11 cellular contexts compared by ENCODE assay signal in genomic region chr1:146007785-146008133, GRCh38. TPM values are rescaled to one million over a fixed set of nuclear protein-coding genes. Genes with fewer than 3 reads are reported as not detected.
A peak's percentile ranks its signal among the peaks of the same experiment; 100 is the strongest.
DNase-seq lines count a peak whose midpoint lies in the region; ATAC-seq and TF ChIP-seq lines count a peak whose summit lies in the region.
"Had no signal": no experiment of that assay in that cellular context is flagged by ENCODE, and none has a peak within 500 bp of the region (broad histone marks: within the 10 kb centered on the region; RNA-seq: fewer than 3 reads in every experiment).

No MANE protein-coding gene starts in this region.

- WGBS in esophagus muscularis mucosa: 86% methylated on average over 8 of the region's 8 CpGs
- WGBS in transverse colon (ENCODE audit: low coverage in 1 of 2), 2 donors: 85 to 89% methylated on average over 8 of the region's 8 CpGs

- H3K27me3 ChIP-seq in esophagus muscularis mucosa (no peaks in the 10 kb centered on the region), transverse colon (no peaks in the 10 kb centered on the region)

- intact Hi-C loops in esophagus muscularis mucosa (cut with DNase I) (no loop called here), transverse colon (cut with DNase I; ENCODE audit: low total_unique reads) (no loop called here)

- H3K27ac Mint-ChIP-seq in activated naive CD8-positive, alpha-beta T cell: peak overlapping the region; percentile 50
- H3K27ac Mint-ChIP-seq in activated naive CD8-positive, alpha-beta T cell treated with anti-CD3 and anti-CD28 coated beads, Interleukin-2, amount 50 U/mL, for 24 hours: no peak overlapping the region
- H3K27ac Mint-ChIP-seq in naive thymus-derived CD8-positive, alpha-beta T cell: peak overlapping the region in 7 of 10 donors; percentile 40 to 96 (median 84)

- no peaks in the 10 kb centered on the region for H3K27me3 Mint-ChIP-seq in activated naive CD8-positive, alpha-beta T cell
- H3K27me3 Mint-ChIP-seq in activated naive CD8-positive, alpha-beta T cell treated with anti-CD3 and anti-CD28 coated beads, Interleukin-2, amount 50 U/mL, for 24 hours: no peaks in the 10 kb centered on the region
- H3K27me3 Mint-ChIP-seq in naive thymus-derived CD8-positive, alpha-beta T cell: no peaks in the 10 kb centered on the region
- H3K27me3 Mint-ChIP-seq: stimulated activated naive B cell treated with anti-CD40 and anti-IgM and Interleukin-4, amounts not matched to agents 10 μg/mL and 1 μg/mL and 100 μg/mL, for 72 hours had no signal

- peak overlapping the region; percentile 79 to 85 (median 83) for H3K27ac ChIP-seq in esophagus muscularis mucosa (replicated peaks in 1 of 4)
- H3K27ac ChIP-seq in transverse colon: peak overlapping the region; percentile 68 to 88 (median 76)

- TF ChIP-seq POLR2A in esophagus muscularis mucosa (IDR thresholded peaks at IDR 0.05; ENCODE audit: low read depth) (no peak), transverse colon (IDR thresholded peaks at IDR 0.05) (no peak)

- H3K4me1 ChIP-seq in esophagus muscularis mucosa (peaks cover 42 to 64% (median 49%) of the 10 kb centered on the region in 4 donors), transverse colon (peaks cover 8 to 43% (median 21%) of the 10 kb centered on the region in 4 donors)

- H3K36me3 Mint-ChIP-seq in activated naive CD8-positive, alpha-beta T cell: no peaks in the 10 kb centered on the region
- no peaks in the 10 kb centered on the region for H3K36me3 Mint-ChIP-seq in activated naive CD8-positive, alpha-beta T cell treated with anti-CD3 and anti-CD28 coated beads, Interleukin-2, amount 50 U/mL, for 24 hours (ENCODE audit: low read depth)
- H3K36me3 Mint-ChIP-seq in naive thymus-derived CD8-positive, alpha-beta T cell: no peaks in the 10 kb centered on the region
- H3K36me3 Mint-ChIP-seq: stimulated activated naive B cell treated with anti-CD40 and anti-IgM and Interleukin-4, amounts not matched to agents 10 μg/mL and 1 μg/mL and 100 μg/mL, for 72 hours had no signal

- no peak for DNase-seq in activated naive CD8-positive, alpha-beta T cell treated with anti-CD3 and anti-CD28 coated beads, Interleukin-2, amount 50 U/mL, for 24 hours
- DNase-seq in esophagus muscularis mucosa (ENCODE audit: extremely low spot score) (no peak), transverse colon (no peak), NCI-H69 (lab: John Stamatoyannopoulos, UW) (no peak), dedifferentiated amniotic fluid mesenchymal stem cell (ENCODE audit: extremely low spot score) (no peak)
- DNase-seq in naive thymus-derived CD8-positive, alpha-beta T cell: no peak

- H3K9me3 Mint-ChIP-seq in activated naive CD8-positive, alpha-beta T cell (ENCODE audit: low read depth): no peaks in the 10 kb centered on the region
- H3K9me3 Mint-ChIP-seq in activated naive CD8-positive, alpha-beta T cell treated with anti-CD3 and anti-CD28 coated beads, Interleukin-2, amount 50 U/mL, for 24 hours: no peaks in the 10 kb centered on the region
- H3K9me3 Mint-ChIP-seq in naive thymus-derived CD8-positive, alpha-beta T cell: no peaks in the 10 kb centered on the region
- H3K9me3 Mint-ChIP-seq: stimulated activated naive B cell treated with anti-CD40 and anti-IgM and Interleukin-4, amounts not matched to agents 10 μg/mL and 1 μg/mL and 100 μg/mL, for 72 hours had no signal

- H3K9me3 ChIP-seq in esophagus muscularis mucosa (no peaks in the 10 kb centered on the region), transverse colon (no peaks in the 10 kb centered on the region)
- H3K9me3 ChIP-seq: A549 had no signal

- H3K36me3 ChIP-seq in esophagus muscularis mucosa (no peaks in the 10 kb centered on the region), transverse colon (no peaks in the 10 kb centered on the region)

- no peak for TF ChIP-seq EP300 in esophagus muscularis mucosa (IDR thresholded peaks at IDR 0.05)
- no peak for TF ChIP-seq EP300 in transverse colon (IDR thresholded peaks at IDR 0.05; ENCODE audit: low read depth)

- TF ChIP-seq CTCF in esophagus muscularis mucosa (IDR thresholded peaks at IDR 0.05) (no peak), transverse colon (IDR thresholded peaks at IDR 0.05) (no peak)

- POLR2A ChIA-PET in naive thymus-derived CD8-positive, alpha-beta T cell (lab: Charles Lee): interaction anchor here (0.8 to 26.6 kb wide), 5 partner anchors 21 to 162 kb away, joined by 3 to 1573 read pairs (median 13); partner anchors contain the start of genes ANKRD34A, NUDT17, POLR3GL and RBM8A

- in situ Hi-C loops in transverse colon (cut with MboI; ENCODE audit: low pct_ligation_motif_present in 1 of 4, low pct_unique_long_range_greater_than_20kb in 1 of 4, low sequenced_read_pairs in 3 of 4): loop anchor here in 1 of 4 donors (25.0 kb wide), 1 partner anchor 120 kb away; the partner anchor contains the start of gene ANKRD35

- H3K4me3 ChIP-seq in esophagus muscularis mucosa (peak overlapping the region in 2 of 4 donors; percentile 31 to 49), transverse colon (no peak overlapping the region)
- H3K4me3 ChIP-seq: A549 had no signal

- peaks cover 43% of the 10 kb centered on the region for H3K4me1 Mint-ChIP-seq in activated naive CD8-positive, alpha-beta T cell (ENCODE audit: low read depth)
- peaks cover 43% of the 10 kb centered on the region for H3K4me1 Mint-ChIP-seq in activated naive CD8-positive, alpha-beta T cell treated with anti-CD3 and anti-CD28 coated beads, Interleukin-2, amount 50 U/mL, for 24 hours
- peaks cover 20 to 51% (median 48%) of the 10 kb centered on the region in 4 donors for H3K4me1 Mint-ChIP-seq in naive thymus-derived CD8-positive, alpha-beta T cell

- H3K4me3 Mint-ChIP-seq in activated naive CD8-positive, alpha-beta T cell: no peak overlapping the region
- no peak overlapping the region for H3K4me3 Mint-ChIP-seq in activated naive CD8-positive, alpha-beta T cell treated with anti-CD3 and anti-CD28 coated beads, Interleukin-2, amount 50 U/mL, for 24 hours
- H3K4me3 Mint-ChIP-seq in naive thymus-derived CD8-positive, alpha-beta T cell: no peak overlapping the region

- ATAC-seq in activated naive CD8-positive, alpha-beta T cell treated with anti-CD3 and anti-CD28 coated beads, Interleukin-2, amount 50 U/mL, for 24 hours: no peak
- ATAC-seq in naive thymus-derived CD8-positive, alpha-beta T cell: no peak
- ATAC-seq in GM18517 (IDR thresholded peaks at IDR 0.05; ENCODE audit: unreplicated experiment): no peak

RNA-seq across cellular contexts. Expression of gene TXNIP, which starts 11.4 kb away (rescaled TPM):
- total RNA-seq in esophagus muscularis mucosa (1,000 to 10,000 TPM; 1,186 to 4,171 (median 2,482) TPM), transverse colon (1,000 to 10,000 TPM in 2 of 4 donors, 100 to 1,000 TPM in 2; 296 to 2,602 (median 982) TPM)
- 100 to 1,000 TPM; 836 to 848 TPM for total RNA-seq in naive thymus-derived CD8-positive, alpha-beta T cell
- polyA plus RNA-seq in naive thymus-derived CD8-positive, alpha-beta T cell: 1,000 to 10,000 TPM; 4,009 to 5,114 (median 5,016) TPM

RNA-seq across cellular contexts. Expression of gene HJV, which starts 13.8 kb away (rescaled TPM):
- total RNA-seq in esophagus muscularis mucosa: not detected
- total RNA-seq in naive thymus-derived CD8-positive, alpha-beta T cell: not detected
- polyA plus RNA-seq in naive thymus-derived CD8-positive, alpha-beta T cell: not detected
- total RNA-seq in transverse colon: under 1 TPM in 1 of 4 donors, not detected in 3; 0.27 TPM
- total RNA-seq: renal cortical epithelial cell had no signal
- polyA plus RNA-seq: A549 had no signal

RNA-seq across cellular contexts. Expression of gene POLR3GL, which starts 43.3 kb away (rescaled TPM):
- total RNA-seq in esophagus muscularis mucosa (10 to 100 TPM; 29.0 to 41.5 (median 35.5) TPM), transverse colon (10 to 100 TPM in 3 of 4 donors, 1 to 10 TPM in 1; 1.2 to 23.7 (median 14.4) TPM)
- total RNA-seq in naive thymus-derived CD8-positive, alpha-beta T cell: 10 to 100 TPM; 32.5 to 34.4 TPM
- polyA plus RNA-seq in naive thymus-derived CD8-positive, alpha-beta T cell: 100 to 1,000 TPM in 1 of 3 donors, 10 to 100 TPM in 2; 98.4 to 101 (median 98.6) TPM

RNA-seq across cellular contexts. Expression of gene ANKRD34A, which starts 43.4 kb away (rescaled TPM):
- total RNA-seq in esophagus muscularis mucosa (1 to 10 TPM in 3 of 4 donors, under 1 TPM in 1; 0.66 to 1.7 (median 1.3) TPM), transverse colon (1 to 10 TPM in 1 of 4 donors, under 1 TPM in 2, not detected in 1; 0.41 to 4.1 (median 0.64) TPM)
- 1 to 10 TPM in 1 of 2 experiments, under 1 TPM in 1; 0.96 to 1.6 TPM for total RNA-seq in naive thymus-derived CD8-positive, alpha-beta T cell
- under 1 TPM; 0.12 to 0.38 (median 0.25) TPM for polyA plus RNA-seq in naive thymus-derived CD8-positive, alpha-beta T cell

RNA-seq across cellular contexts. Expression of gene LIX1L, which starts 49.9 kb away (rescaled TPM):
- 10 to 100 TPM; 33.2 to 55.0 (median 41.7) TPM for total RNA-seq in esophagus muscularis mucosa
- total RNA-seq in naive thymus-derived CD8-positive, alpha-beta T cell: 10 to 100 TPM; 54.6 to 59.4 TPM
- 10 to 100 TPM; 26.3 to 31.7 (median 29.3) TPM for polyA plus RNA-seq in naive thymus-derived CD8-positive, alpha-beta T cell
- total RNA-seq in transverse colon: 10 to 100 TPM in 2 of 4 donors, 1 to 10 TPM in 2; 7.2 to 12.5 (median 9.8) TPM
